ENCODE assay signal across 8 cellular contexts in genomic region chr2:158457092-158457825, GRCh38. TPM values are rescaled to one million over a fixed set of nuclear protein-coding genes. Genes with fewer than 3 reads are reported as not detected.
DNase-seq lines count a peak whose midpoint lies in the region; ATAC-seq lines count a peak whose summit lies in the region.

No MANE protein-coding gene starts in this region.

- H3K9me3 Mint-ChIP-seq in stimulated activated effector memory CD8-positive, alpha-beta T cell treated with anti-CD3 and anti-CD28 coated beads, Interleukin-12 subunit alpha, Interleukin-12 subunit beta, amount 100 ng/mL, for 72 hours = no peaks in the 10 kb centered on the region

- H3K27ac ChIP-seq in muscle layer of duodenum (ENCODE audit: low read length) = no peak overlapping the region

- peaks cover 14% of the 10 kb centered on the region for H3K36me3 Mint-ChIP-seq in stimulated activated effector memory CD8-positive, alpha-beta T cell treated with anti-CD3 and anti-CD28 coated beads, Interleukin-12 subunit alpha, Interleukin-12 subunit beta, amount 100 ng/mL, for 72 hours

- no peaks in the 10 kb centered on the region for H3K9me3 ChIP-seq in muscle layer of duodenum (ENCODE audit: control insufficient read depth in 1 of 2, low read length in 2 of 2)

- H3K27me3 ChIP-seq in muscle layer of duodenum (ENCODE audit: low read depth, low read length) = no peaks in the 10 kb centered on the region

- peak overlapping the region; percentile 89 for H3K4me3 Mint-ChIP-seq in stimulated activated effector memory CD8-positive, alpha-beta T cell treated with anti-CD3 and anti-CD28 coated beads, Interleukin-12 subunit alpha, Interleukin-12 subunit beta, amount 100 ng/mL, for 72 hours

- ATAC-seq in GM19023 (IDR thresholded peaks at IDR 0.05; ENCODE audit: unreplicated experiment) = peak; percentile 40
- peak; percentile 30 for ATAC-seq in HG03196 (IDR thresholded peaks at IDR 0.05; ENCODE audit: unreplicated experiment)
- peak; percentile 64 for ATAC-seq in esophagus mucosa
- ATAC-seq in stimulated activated effector memory CD8-positive, alpha-beta T cell treated with anti-CD3 and anti-CD28 coated beads, Interleukin-12 subunit alpha, Interleukin-12 subunit beta, amount 100 ng/mL, for 72 hours = peak; percentile 61

- peak; percentile 39 to 51 for DNase-seq in AML-193 (lab: John Stamatoyannopoulos, UW)
- DNase-seq in NOMO-1 (lab: John Stamatoyannopoulos, UW; ENCODE audit: unreplicated experiment in 2 of 2) = peak; percentile 37 to 58
- DNase-seq in activated T-cell treated with anti-CD3 and anti-CD28 coated beads for 24 hours (ENCODE audit: low read depth) = peak; percentile 28
- DNase-seq in stimulated activated effector memory CD8-positive, alpha-beta T cell treated with anti-CD3 and anti-CD28 coated beads, Interleukin-12 subunit alpha, Interleukin-12 subunit beta, amount 100 ng/mL, for 72 hours (ENCODE audit: low spot score in 2 of 2) = peak; percentile 45 to 80

- peak overlapping the region; percentile 79 to 95 for H3K4me3 ChIP-seq in muscle layer of duodenum (ENCODE audit: low read depth in 1 of 2, low read length in 2 of 2)

- peaks cover 0 to 17% of the 10 kb centered on the region in 2 donors for H3K4me1 ChIP-seq in muscle layer of duodenum (ENCODE audit: control insufficient read depth in 1 of 2, insufficient read depth in 2 of 2, low read length in 2 of 2)

- H3K36me3 ChIP-seq in muscle layer of duodenum (ENCODE audit: control insufficient read depth in 1 of 2, insufficient read depth in 2 of 2, low read length in 2 of 2) = no peaks in the 10 kb centered on the region

- peak overlapping the region; percentile 89 for H3K27ac Mint-ChIP-seq in stimulated activated effector memory CD8-positive, alpha-beta T cell treated with anti-CD3 and anti-CD28 coated beads, Interleukin-12 subunit alpha, Interleukin-12 subunit beta, amount 100 ng/mL, for 72 hours

- peaks cover 22% of the 10 kb centered on the region for H3K4me1 Mint-ChIP-seq in stimulated activated effector memory CD8-positive, alpha-beta T cell treated with anti-CD3 and anti-CD28 coated beads, Interleukin-12 subunit alpha, Interleukin-12 subunit beta, amount 100 ng/mL, for 72 hours

RNA-seq across cellular contexts. Expression of gene PKP4, which starts 0.5 kb away (rescaled TPM):
- total RNA-seq in esophagus mucosa = 48.7 TPM

RNA-seq across cellular contexts. Expression of gene CCDC148, which starts 0.7 kb away (rescaled TPM):
- 0.32 TPM for total RNA-seq in esophagus mucosa
